In genomic region chr11:7220636-7221035, GRCh38 we compare ENCODE assay signal across 27 cellular contexts. TPM values are rescaled to one million over a fixed set of nuclear protein-coding genes. Genes with fewer than 3 reads are reported as not detected.
"Had no signal": no experiment of that assay in that cellular context is flagged by ENCODE, and none has a peak within 500 bp of the region (broad histone marks: within the 10 kb centered on the region; RNA-seq: fewer than 3 reads in every experiment).

No MANE protein-coding gene starts in this region.

- DNase-seq: IMR-90, Karpas-422, KG1, MG63, NCI-H1092, NCI-H1105 treated with DMSO at 0.1 percent for 48 hours, NCI-H1417 treated with DMSO at 0.1 percent for 48 hours, NCI-H146, NCI-H187, NCI-H2029, NCI-H2081 treated with DMSO at 0.1 percent for 48 hours, NCI-H2171, NCI-H226, NCI-H446, NCI-H510A, NCI-H524 treated with DMSO at 0.1 percent for 48 hours, NCI-H69, NCI-H774, PC-9, Peyer's patch, Right ventricle myocardium superior, RPMI8226, SIG-M5 had no signal

- H3K4me3 ChIP-seq: MG63, PC-9, Peyer's patch, SJSA1 had no signal

- H3K4me1 ChIP-seq: Peyer's patch, SJSA1 had no signal

- H3K27ac ChIP-seq: PC-9, Peyer's patch, SJSA1 had no signal

- H3K9me3 ChIP-seq: MG63, Peyer's patch, SJSA1 had no signal

- H3K36me3 ChIP-seq: MG63, Peyer's patch, SJSA1 had no signal

- ATAC-seq: HepG2, SK-N-SH treated with all-trans-retinoic acid at 6 μM for 48 hours had no signal

- H3K27me3 ChIP-seq: Peyer's patch, SJSA1 had no signal

RNA-seq across cellular contexts. Expression of gene SYT9, which starts 31.1 kb away (rescaled TPM):
- total RNA-seq: HepG2, HT-29, IMR-90, PC-9, Peyer's patch, SJSA1 had no signal
- polyA plus RNA-seq: HepG2, IMR-90 had no signal
